20 cellular contexts compared by ENCODE assay signal in genomic region chrX:20668550-20668949, GRCh38.
"Had no signal": no experiment of that assay in that cellular context is flagged by ENCODE, and none has a peak within 500 bp of the region (broad histone marks: within the 10 kb centered on the region; RNA-seq: fewer than 3 reads in every experiment).

No MANE protein-coding gene starts in this region.

- H3K9me3 Mint-ChIP-seq: activated CD4-positive, alpha-beta T cell treated with anti-CD3 and anti-CD28 coated beads, Interleukin-2, amount 10 ng/mL, durations not matched to agents 7 days and 5 days; activated CD8-positive, alpha-beta T cell treated with anti-CD3 and anti-CD28 coated beads for 36 hours; activated naive CD4-positive, alpha-beta T cell treated with anti-CD3 and anti-CD28 coated beads, Interleukin-2, amount 10 ng/mL, durations not matched to agents 7 days and 5 days; endodermal cell; stimulated activated naive CD8-positive, alpha-beta T cell treated with anti-CD3 and anti-CD28 coated beads, Interleukin-15, amount 100 ng/mL, for 72 hours had no signal

- H3K27me3 Mint-ChIP-seq: activated CD4-positive, alpha-beta T cell treated with anti-CD3 and anti-CD28 coated beads, Interleukin-2, amount 10 ng/mL, durations not matched to agents 7 days and 5 days; activated CD8-positive, alpha-beta memory T cell treated with anti-CD3 and anti-CD28 coated beads, Interleukin-2, amount 10 ng/mL, durations not matched to agents 7 days and 5 days; activated CD8-positive, alpha-beta T cell treated with anti-CD3 and anti-CD28 coated beads for 36 hours; activated naive CD4-positive, alpha-beta T cell treated with anti-CD3 and anti-CD28 coated beads, Interleukin-2, amount 10 ng/mL, durations not matched to agents 7 days and 5 days had no signal

- H3K36me3 Mint-ChIP-seq: activated CD8-positive, alpha-beta memory T cell treated with anti-CD3 and anti-CD28 coated beads, Interleukin-2, amount 10 ng/mL, durations not matched to agents 7 days and 5 days; activated naive CD4-positive, alpha-beta T cell treated with anti-CD3 and anti-CD28 coated beads, Interleukin-2, amount 10 ng/mL, durations not matched to agents 7 days and 5 days had no signal

- H3K4me3 Mint-ChIP-seq: activated CD4-positive, alpha-beta T cell treated with anti-CD3 and anti-CD28 coated beads, Interleukin-2, amount 10 ng/mL, durations not matched to agents 7 days and 5 days; activated CD8-positive, alpha-beta memory T cell treated with anti-CD3 and anti-CD28 coated beads, Interleukin-2, amount 10 ng/mL, durations not matched to agents 7 days and 5 days; activated CD8-positive, alpha-beta T cell treated with anti-CD3 and anti-CD28 coated beads for 36 hours; activated naive CD4-positive, alpha-beta T cell treated with anti-CD3 and anti-CD28 coated beads, Interleukin-2, amount 10 ng/mL, durations not matched to agents 7 days and 5 days; endodermal cell; stimulated activated naive CD8-positive, alpha-beta T cell treated with anti-CD3 and anti-CD28 coated beads, Interleukin-15, amount 100 ng/mL, for 72 hours had no signal

- H3K27ac Mint-ChIP-seq: activated CD4-positive, alpha-beta T cell treated with anti-CD3 and anti-CD28 coated beads, Interleukin-2, amount 10 ng/mL, durations not matched to agents 7 days and 5 days; activated CD8-positive, alpha-beta memory T cell treated with anti-CD3 and anti-CD28 coated beads, Interleukin-2, amount 10 ng/mL, durations not matched to agents 7 days and 5 days; activated CD8-positive, alpha-beta T cell treated with anti-CD3 and anti-CD28 coated beads for 36 hours; activated naive CD4-positive, alpha-beta T cell treated with anti-CD3 and anti-CD28 coated beads, Interleukin-2, amount 10 ng/mL, durations not matched to agents 7 days and 5 days; endodermal cell; stimulated activated naive CD8-positive, alpha-beta T cell treated with anti-CD3 and anti-CD28 coated beads, Interleukin-15, amount 100 ng/mL, for 72 hours had no signal

- ATAC-seq: activated CD8-positive, alpha-beta memory T cell treated with anti-CD3 and anti-CD28 coated beads, Interleukin-2, amount 10 ng/mL, durations not matched to agents 7 days and 5 days; activated CD8-positive, alpha-beta T cell treated with anti-CD3 and anti-CD28 coated beads for 36 hours; heart left ventricle; left colon; mucosa of descending colon; stimulated activated naive CD8-positive, alpha-beta T cell treated with anti-CD3 and anti-CD28 coated beads, Interleukin-15, amount 100 ng/mL, for 72 hours had no signal

- H3K4me1 Mint-ChIP-seq: activated CD4-positive, alpha-beta T cell treated with anti-CD3 and anti-CD28 coated beads, Interleukin-2, amount 10 ng/mL, durations not matched to agents 7 days and 5 days; activated CD8-positive, alpha-beta memory T cell treated with anti-CD3 and anti-CD28 coated beads, Interleukin-2, amount 10 ng/mL, durations not matched to agents 7 days and 5 days; activated naive CD4-positive, alpha-beta T cell treated with anti-CD3 and anti-CD28 coated beads, Interleukin-2, amount 10 ng/mL, durations not matched to agents 7 days and 5 days; endodermal cell; stimulated activated naive CD8-positive, alpha-beta T cell treated with anti-CD3 and anti-CD28 coated beads, Interleukin-15, amount 100 ng/mL, for 72 hours had no signal

- DNase-seq: activated CD4-positive, alpha-beta T cell treated with anti-CD3 and anti-CD28 coated beads, Interleukin-2, amount 10 ng/mL, durations not matched to agents 7 days and 5 days; activated CD8-positive, alpha-beta memory T cell treated with anti-CD3 and anti-CD28 coated beads, Interleukin-2, amount 10 ng/mL, durations not matched to agents 7 days and 5 days; activated CD8-positive, alpha-beta T cell treated with anti-CD3 and anti-CD28 coated beads for 36 hours; activated effector memory CD4-positive, alpha-beta T cell treated with anti-CD3 and anti-CD28 coated beads, Interleukin-2, amount 50 U/mL, for 16 hours; activated naive CD4-positive, alpha-beta T cell treated with anti-CD3 and anti-CD28 coated beads, Interleukin-2, amount 10 ng/mL, durations not matched to agents 7 days and 5 days; activated T-cell treated with anti-CD3 and anti-CD28 coated beads for 4 hours; amygdala; cerebellar nuclear complex; endodermal cell; esophagus squamous epithelium; heart left ventricle; left colon; mesenchymal stem cell; mucosa of descending colon; occipital lobe; posterior cingulate gyrus; right lobe of liver; stimulated activated CD4-positive, alpha-beta T cell treated with anti-CD3 and anti-CD28 coated beads, Interleukin-1b, Interleukin-23, amount 100 ng/mL, for 48 hours; stimulated activated naive CD8-positive, alpha-beta T cell treated with anti-CD3 and anti-CD28 coated beads, Interleukin-15, amount 100 ng/mL, for 72 hours; T1000 had no signal
